In the genomic region with DNA sequence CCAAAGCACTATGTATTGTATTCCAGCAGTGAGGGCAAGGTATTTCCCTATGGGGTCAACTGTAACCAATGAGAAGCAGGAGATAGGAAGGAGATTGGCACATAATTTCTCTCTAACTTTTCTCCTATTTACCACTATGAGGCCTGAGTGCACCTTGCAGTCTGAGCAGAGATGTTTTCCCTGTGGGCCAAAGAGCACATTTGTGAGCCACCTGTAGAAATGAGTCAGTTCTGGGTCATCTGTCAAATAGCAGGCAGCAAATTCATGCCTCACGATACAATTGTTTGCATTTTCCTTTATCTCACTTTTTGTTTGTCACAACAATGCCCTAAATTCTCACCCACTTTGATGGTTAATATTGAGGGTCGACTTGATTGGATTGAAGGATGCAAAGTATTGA, we compare ENCODE assay signal across 17 cellular contexts.
A peak's percentile ranks its signal among the peaks of the same experiment; 100 is the strongest.
DNase-seq lines count a peak whose midpoint lies in the region; ATAC-seq and TF ChIP-seq lines count a peak whose summit lies in the region.
"Had no signal": no experiment of that assay in that cellular context is flagged by ENCODE, and none has a peak within 500 bp of the region (broad histone marks: within the 10 kb centered on the region; RNA-seq: fewer than 3 reads in every experiment).

No MANE protein-coding gene starts in this region.

- DNase-seq in ELR (ENCODE audit: low read depth) (peak; percentile 25), LoVo (ENCODE audit: low spot score) (peak; percentile 39), SW 1271 (lab: John Stamatoyannopoulos, UW) (peak; percentile 22 to 63), fibroblast of villous mesenchyme (ENCODE audit: low read depth) (peak; percentile 2), KBM-7 (no peak), left ventricle myocardium inferior (no peak)
- DNase-seq: CD8-positive, alpha-beta memory T cell; DMS79 treated with DMSO at 0.1 percent for 48 hours; GDM1; NCI-H1417 treated with DMSO at 0.1 percent for 48 hours; NCI-H2029; NCI-H526 treated with DMSO at 0.1 percent for 48 hours had no signal

- no peaks in the 10 kb centered on the region for H3K27me3 ChIP-seq in left ventricle myocardium inferior (ENCODE audit: low read depth)
- H3K27me3 ChIP-seq: BLaER1 treated with 17β-estradiol and CSF1 and Interleukin-3, amounts not matched to agents 10 nM and 100 nM had no signal

- intact Hi-C loops in left ventricle myocardium inferior (cut with micrococcal nuclease) = no loop called here

- no peak for ATAC-seq in GM18907 (IDR thresholded peaks at IDR 0.05; ENCODE audit: unreplicated experiment)
- ATAC-seq in GM18870 (IDR thresholded peaks at IDR 0.05; ENCODE audit: unreplicated experiment) = no peak
- ATAC-seq: GM12878, GM23338 had no signal

- no peaks in the 10 kb centered on the region for H3K4me1 ChIP-seq in left ventricle myocardium inferior
- H3K4me1 ChIP-seq: BLaER1 treated with 17β-estradiol and CSF1 and Interleukin-3, amounts not matched to agents 10 nM and 100 nM had no signal

- H3K36me3 ChIP-seq in left ventricle myocardium inferior = no peaks in the 10 kb centered on the region
- H3K36me3 ChIP-seq: BLaER1 treated with 17β-estradiol and CSF1 and Interleukin-3, amounts not matched to agents 10 nM and 100 nM had no signal

- no peak overlapping the region for H3K27ac ChIP-seq in left ventricle myocardium inferior (replicated peaks)
- H3K27ac ChIP-seq: BLaER1 treated with 17β-estradiol and CSF1 and Interleukin-3, amounts not matched to agents 10 nM and 100 nM had no signal

- no peak for TF ChIP-seq CTCF in fibroblast of villous mesenchyme (IDR thresholded peaks at IDR 0.05; ENCODE audit: insufficient read depth, low read depth, low read length)
- no peak for TF ChIP-seq CTCF in left ventricle myocardium inferior (IDR thresholded peaks at IDR 0.05; ENCODE audit: borderline replicate concordance)

- no peaks in the 10 kb centered on the region for H3K9me3 ChIP-seq in left ventricle myocardium inferior (replicated peaks)
- H3K9me3 ChIP-seq: BLaER1 treated with 17β-estradiol and CSF1 and Interleukin-3, amounts not matched to agents 10 nM and 100 nM had no signal

- H3K4me3 ChIP-seq in fibroblast of villous mesenchyme (ENCODE audit: low read depth, low read length) (no peak overlapping the region), left ventricle myocardium inferior (no peak overlapping the region)
- H3K4me3 ChIP-seq: BLaER1 treated with 17β-estradiol and CSF1 and Interleukin-3, amounts not matched to agents 10 nM and 100 nM; GM12878; GM23338 had no signal

- in situ Hi-C loops in KBM-7 (cut with MboI; ENCODE audit: low pct_unique_long_range_greater_than_20kb, low sequenced_read_pairs) = no loop called here

Comparison
In these comparisons a context has a peak if more than half of its experiments do, and no peak if none do; other contexts are left out.
1. DNase-seq: peak in ELR (single experiment), LoVo (single experiment), SW 1271 (2 of 2) and fibroblast of villous mesenchyme (single experiment); none in KBM-7 (single experiment) and left ventricle myocardium inferior (single experiment).